In the genomic region with DNA sequence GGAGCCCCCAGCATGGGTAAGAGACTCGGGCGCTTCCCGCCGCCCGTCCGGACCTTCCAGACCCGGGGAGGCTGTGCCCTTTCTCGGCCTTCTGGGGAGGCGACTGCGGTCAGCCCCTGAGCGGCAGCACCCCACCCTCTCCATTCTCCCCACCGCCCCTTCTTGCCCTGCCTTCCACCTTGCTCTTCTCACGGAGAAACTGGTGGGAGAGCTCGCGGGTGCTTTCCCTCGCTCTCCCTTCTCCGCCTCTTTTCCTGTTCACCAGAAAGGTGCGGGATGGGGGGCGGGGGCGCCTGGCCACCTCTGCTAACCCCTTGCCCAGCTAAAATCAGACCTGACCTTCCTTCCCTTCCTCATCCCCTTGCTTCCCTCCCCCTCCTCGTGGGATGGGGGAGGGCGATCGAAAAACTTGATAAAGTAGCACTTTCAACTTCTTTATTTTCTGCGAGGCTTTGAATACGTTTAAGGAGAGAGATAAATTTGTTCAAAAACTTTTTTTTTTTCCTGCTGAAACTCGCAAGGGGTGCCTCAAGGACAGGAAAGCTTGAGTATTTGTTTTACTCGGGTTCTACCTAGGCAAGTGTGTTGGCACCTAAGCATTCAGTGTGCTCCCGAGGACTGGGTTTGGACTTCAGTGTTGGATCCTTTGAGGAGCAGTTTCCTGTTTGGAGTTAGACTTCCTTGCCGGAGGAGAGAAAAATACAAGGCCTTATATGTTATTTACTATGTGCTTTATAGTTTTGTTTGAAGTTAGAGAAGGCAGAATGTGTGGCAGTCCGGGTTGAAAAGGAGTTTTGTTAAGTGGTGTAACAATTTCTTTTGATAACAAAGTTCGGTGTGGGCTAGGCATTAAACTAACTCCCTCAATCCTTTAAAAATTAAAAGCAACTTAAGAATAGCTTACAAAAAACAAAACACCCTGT, we compare ENCODE assay signal across 8 cellular contexts. TPM values are rescaled to one million over a fixed set of nuclear protein-coding genes. Genes with fewer than 3 reads are reported as not detected.
A peak's percentile ranks its signal among the peaks of the same experiment; 100 is the strongest.
DNase-seq lines count a peak whose midpoint lies in the region; ATAC-seq and TF ChIP-seq lines count a peak whose summit lies in the region.

No MANE protein-coding gene starts in this region.

- peak; percentile 38 for ATAC-seq in GM18502 (IDR thresholded peaks at IDR 0.05; ENCODE audit: poor library complexity, unreplicated experiment)
- peak; percentile 39 for ATAC-seq in HG03045 (IDR thresholded peaks at IDR 0.05; ENCODE audit: unreplicated experiment)
- peak; percentile 44 to 60 (median 52) for ATAC-seq in right lobe of liver
- ATAC-seq in thoracic aorta (ENCODE audit: insufficient number of reproducible peaks, low FRiP score, low read depth) = peak; percentile 7

- TF ChIP-seq CTCF in AG04450 (IDR thresholded peaks at IDR 0.05; ENCODE audit: low read depth, low read length) (no peak), choroid plexus epithelial cell (conservative IDR thresholded peaks at IDR 0.05; ENCODE audit: low read depth, low read length) (no peak), right lobe of liver (IDR thresholded peaks at IDR 0.05) (no peak), thoracic aorta (IDR thresholded peaks at IDR 0.05) (no peak)

- POLR2A ChIA-PET in AG04450 (lab: Yijun Ruan, JAX) = interaction anchor here (1.1 to 1.8 kb wide), 3 partner anchors 77 to 380 kb away, joined by 3 to 4 read pairs (median 3); no protein-coding TSS in a partner anchor

- H3K4me3 ChIP-seq in AG04450 (ENCODE audit: low read depth, low read length) = peak overlapping the region; percentile 88
- peak overlapping the region; percentile 90 for H3K4me3 ChIP-seq in choroid plexus epithelial cell (ENCODE audit: low read depth, low read length)
- H3K4me3 ChIP-seq in right lobe of liver = peak overlapping the region; percentile 68 to 88 (median 86)
- H3K4me3 ChIP-seq in thoracic aorta = peak overlapping the region; percentile 92

- H3K9me3 ChIP-seq in AG04450 (ENCODE audit: control insufficient read depth, insufficient read depth, low read length) (no peaks in the 10 kb centered on the region; the same call in 1 of the 2 replicates), right lobe of liver (no peaks in the 10 kb centered on the region), thoracic aorta (no peaks in the 10 kb centered on the region)

- H3K27ac ChIP-seq in AG04450 (ENCODE audit: low read depth, low read length) = peak overlapping the region; percentile 43
- peak overlapping the region; percentile 84 to 96 (median 96) for H3K27ac ChIP-seq in right lobe of liver
- H3K27ac ChIP-seq in thoracic aorta = peak overlapping the region; percentile 94

- no peaks in the 10 kb centered on the region for H3K27me3 ChIP-seq in AG04450 (ENCODE audit: control insufficient read depth, insufficient read depth, low read length)
- no peaks in the 10 kb centered on the region for H3K27me3 ChIP-seq in right lobe of liver
- no peaks in the 10 kb centered on the region for H3K27me3 ChIP-seq in thoracic aorta (replicated peaks; ENCODE audit: insufficient read depth)

- H3K36me3 ChIP-seq in right lobe of liver (no peaks in the 10 kb centered on the region), thoracic aorta (no peaks in the 10 kb centered on the region)

- H3K4me1 ChIP-seq in right lobe of liver = peaks cover 0 to 30% (median 9%) of the 10 kb centered on the region in 4 donors
- H3K4me1 ChIP-seq in thoracic aorta (ENCODE audit: control insufficient read depth in 1 of 2, low read depth in 2 of 2) = peaks cover 13 to 24% of the 10 kb centered on the region in 2 donors

- 0% methylated on average over 19 of the region's 31 CpGs for WGBS in right lobe of liver (ENCODE audit: insufficient coverage, low coverage, low lambda C conversion rate, missing lambda C conversion rate)

- DNase-seq in AG04450 (ENCODE audit: low read depth, low spot score) = no peak
- DNase-seq in choroid plexus epithelial cell (ENCODE audit: low read depth) = peak; percentile 38
- peak in 1 of 3 donors; percentile 51 for DNase-seq in right lobe of liver
- no peak for DNase-seq in thoracic aorta (ENCODE audit: low spot score)
- no peak for DNase-seq in epidermal melanocyte (ENCODE audit: insufficient read length, low spot score)

- intact Hi-C loops in right lobe of liver (cut with DNase I) = no loop called here

- peak; percentile 9 for TF ChIP-seq POLR2A in right lobe of liver (IDR thresholded peaks at IDR 0.05)

- CTCF ChIA-PET in AG04450 (lab: Charles Lee) = interaction anchor here (0.6 to 1.6 kb wide), 7 partner anchors 61 to 170 kb away, joined by 3 to 9 read pairs (median 3); no protein-coding TSS in a partner anchor

TF ChIP-seq in PFSK-1, 5 proteins besides CTCF, POLR2A, EP300 and RAD21:
- TF ChIP-seq FOXP2 (optimal IDR thresholded peaks at IDR 0.05; ENCODE audit: borderline replicate concordance, extremely low read depth, extremely low read length, insufficient read depth) (no peak), POLR2AphosphoS5 (IDR thresholded peaks at IDR 0.05; ENCODE audit: low read depth, low read length) (peak; percentile 13; the same call in 1 of the 2 replicates)
- TF ChIP-seq, protein P1, sequence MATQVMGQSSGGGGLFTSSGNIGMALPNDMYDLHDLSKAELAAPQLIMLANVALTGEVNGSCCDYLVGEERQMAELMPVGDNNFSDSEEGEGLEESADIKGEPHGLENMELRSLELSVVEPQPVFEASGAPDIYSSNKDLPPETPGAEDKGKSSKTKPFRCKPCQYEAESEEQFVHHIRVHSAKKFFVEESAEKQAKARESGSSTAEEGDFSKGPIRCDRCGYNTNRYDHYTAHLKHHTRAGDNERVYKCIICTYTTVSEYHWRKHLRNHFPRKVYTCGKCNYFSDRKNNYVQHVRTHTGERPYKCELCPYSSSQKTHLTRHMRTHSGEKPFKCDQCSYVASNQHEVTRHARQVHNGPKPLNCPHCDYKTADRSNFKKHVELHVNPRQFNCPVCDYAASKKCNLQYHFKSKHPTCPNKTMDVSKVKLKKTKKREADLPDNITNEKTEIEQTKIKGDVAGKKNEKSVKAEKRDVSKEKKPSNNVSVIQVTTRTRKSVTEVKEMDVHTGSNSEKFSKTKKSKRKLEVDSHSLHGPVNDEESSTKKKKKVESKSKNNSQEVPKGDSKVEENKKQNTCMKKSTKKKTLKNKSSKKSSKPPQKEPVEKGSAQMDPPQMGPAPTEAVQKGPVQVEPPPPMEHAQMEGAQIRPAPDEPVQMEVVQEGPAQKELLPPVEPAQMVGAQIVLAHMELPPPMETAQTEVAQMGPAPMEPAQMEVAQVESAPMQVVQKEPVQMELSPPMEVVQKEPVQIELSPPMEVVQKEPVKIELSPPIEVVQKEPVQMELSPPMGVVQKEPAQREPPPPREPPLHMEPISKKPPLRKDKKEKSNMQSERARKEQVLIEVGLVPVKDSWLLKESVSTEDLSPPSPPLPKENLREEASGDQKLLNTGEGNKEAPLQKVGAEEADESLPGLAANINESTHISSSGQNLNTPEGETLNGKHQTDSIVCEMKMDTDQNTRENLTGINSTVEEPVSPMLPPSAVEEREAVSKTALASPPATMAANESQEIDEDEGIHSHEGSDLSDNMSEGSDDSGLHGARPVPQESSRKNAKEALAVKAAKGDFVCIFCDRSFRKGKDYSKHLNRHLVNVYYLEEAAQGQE (IDR thresholded peaks at IDR 0.05; ENCODE audit: insufficient read depth in 1 of 2, low read depth in 2 of 2, low read length in 2 of 2) = 0 out of 4 replicates have a peak, but pooled peaks of 1 of the 2 experiments have one; percentile 6

RNA-seq across cellular contexts. Expression of a gene that starts 0.9 kb away (rescaled TPM):
- 7.9 and 12.5 TPM in 2 replicates for polyA plus RNA-seq in AG04450 (2011; rRNA removed)
- polyA minus RNA-seq in AG04450 (2011; rRNA and poly(A)+ RNA removed) = 3.8 and 10.5 TPM in 2 replicates
- 8.5 TPM for polyA plus RNA-seq in PFSK-1 (2012; ENCODE audit: insufficient read length, low read depth)
- total RNA-seq in right lobe of liver (10 to 100 TPM; 12.0 to 24.8 (median 15.1) TPM), thoracic aorta (10 to 100 TPM; 27.1 to 29.1 TPM)

Comparison
In these comparisons a context has a peak if more than half of its experiments do, and no peak if none do; other contexts are left out.
1. H3K27ac ChIP-seq: peak in every context shown above with its lines; median percentile 96 in right lobe of liver; 94 in thoracic aorta; 43 in AG04450.